ENCODE assay signal across 1 cellular context in the genomic region with DNA sequence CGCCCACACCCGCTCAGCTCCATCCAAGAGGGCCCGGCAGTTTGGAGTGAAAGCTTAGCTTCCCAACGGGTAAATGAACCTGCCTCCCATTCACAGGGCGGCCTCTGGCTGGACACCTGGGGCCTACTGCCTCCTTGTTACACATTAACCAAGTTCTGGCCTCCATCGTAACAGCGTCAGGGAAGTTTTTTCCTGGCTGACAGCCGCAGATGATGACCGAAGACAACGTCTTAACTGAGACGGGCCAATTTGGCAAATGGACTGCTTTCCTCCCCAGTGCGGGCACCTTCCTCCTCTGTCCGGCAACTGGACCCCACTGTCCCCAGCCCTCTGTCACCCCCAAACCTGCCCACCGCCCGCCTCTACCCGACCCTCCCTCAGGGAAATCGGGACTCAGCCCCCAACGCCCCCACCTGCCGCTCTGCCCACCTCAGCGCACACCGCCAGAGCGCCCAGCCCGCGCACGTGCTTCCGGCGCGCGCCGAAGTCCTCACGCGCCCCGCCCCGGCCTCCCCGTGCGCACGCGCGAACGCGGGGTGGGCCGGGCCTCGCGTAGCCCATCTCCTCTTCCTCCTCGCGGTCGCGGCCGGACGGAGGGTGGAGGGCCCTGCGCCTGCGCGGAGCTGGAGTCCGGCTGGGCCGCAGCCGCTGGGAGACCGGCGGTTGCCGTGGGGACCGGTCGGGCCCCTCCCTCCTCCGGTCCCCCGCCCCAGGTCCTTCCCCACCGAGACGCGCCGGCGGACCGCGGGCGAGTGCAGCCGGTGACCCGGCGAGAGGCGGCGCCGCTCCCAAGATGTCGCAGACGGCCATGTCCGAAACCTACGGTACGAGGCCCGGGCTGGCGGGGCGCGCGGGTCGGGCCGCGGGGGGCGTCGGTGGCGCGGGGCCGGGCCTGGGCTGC.
TF ChIP-seq lines count a peak whose summit lies in the region.

A gene with protein sequence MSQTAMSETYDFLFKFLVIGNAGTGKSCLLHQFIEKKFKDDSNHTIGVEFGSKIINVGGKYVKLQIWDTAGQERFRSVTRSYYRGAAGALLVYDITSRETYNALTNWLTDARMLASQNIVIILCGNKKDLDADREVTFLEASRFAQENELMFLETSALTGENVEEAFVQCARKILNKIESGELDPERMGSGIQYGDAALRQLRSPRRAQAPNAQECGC (plus strand): TSS at position 565 of the 901 bp plus-strand sequence. CDS start 229 bp downstream, at position 794.

TF ChIP-seq in HepG2, 621 proteins besides CTCF, POLR2A, EP300 and RAD21 (continued from another document and continues in another):
- TF ChIP-seq, protein P1, sequence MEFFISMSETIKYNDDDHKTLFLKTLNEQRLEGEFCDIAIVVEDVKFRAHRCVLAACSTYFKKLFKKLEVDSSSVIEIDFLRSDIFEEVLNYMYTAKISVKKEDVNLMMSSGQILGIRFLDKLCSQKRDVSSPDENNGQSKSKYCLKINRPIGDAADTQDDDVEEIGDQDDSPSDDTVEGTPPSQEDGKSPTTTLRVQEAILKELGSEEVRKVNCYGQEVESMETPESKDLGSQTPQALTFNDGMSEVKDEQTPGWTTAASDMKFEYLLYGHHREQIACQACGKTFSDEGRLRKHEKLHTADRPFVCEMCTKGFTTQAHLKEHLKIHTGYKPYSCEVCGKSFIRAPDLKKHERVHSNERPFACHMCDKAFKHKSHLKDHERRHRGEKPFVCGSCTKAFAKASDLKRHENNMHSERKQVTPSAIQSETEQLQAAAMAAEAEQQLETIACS (CRISPR knock-in tag; IDR thresholded peaks at IDR 0.05) = peak; percentile 57; the same call in 1 of the 2 replicates
- TF ChIP-seq RELA (CRISPR knock-in tag; IDR thresholded peaks at IDR 0.05) (peak; percentile 61; the same call in 1 of the 2 replicates), GABPB1 (CRISPR knock-in tag; IDR thresholded peaks at IDR 0.05) (peak; percentile 93), HNRNPLL (IDR thresholded peaks at IDR 0.05; ENCODE audit: low read depth, low read length, poor library complexity, severe bottlenecking) (peak; percentile 75), JUNB (CRISPR knock-in tag; IDR thresholded peaks at IDR 0.05; ENCODE audit: borderline replicate concordance) (peak; percentile 58; the same call in 1 of the 2 replicates), RXRB (CRISPR knock-in tag; IDR thresholded peaks at IDR 0.05; ENCODE audit: borderline replicate concordance) (peak; percentile 41; the same call in 1 of the 2 replicates), TAF1 (CRISPR knock-in tag; IDR thresholded peaks at IDR 0.05) (peak; percentile 59), TMF1 (CRISPR knock-in tag; IDR thresholded peaks at IDR 0.05; ENCODE audit: low read depth) (peak; percentile 97), KAT8 (CRISPR knock-in tag; IDR thresholded peaks at IDR 0.05) (no peak; the same call in 1 of the 2 replicates), ZNF256 (CRISPR knock-in tag; conservative IDR thresholded peaks at IDR 0.05) (no peak), ZNF780A (CRISPR knock-in tag; IDR thresholded peaks at IDR 0.05) (peak; percentile 27; the same call in 1 of the 2 replicates), CEBPG (CRISPR knock-in tag; IDR thresholded peaks at IDR 0.05) (peak; percentile 2; the same call in 1 of the 2 replicates), ZNF234 (CRISPR knock-in tag; conservative IDR thresholded peaks at IDR 0.05) (peak; percentile 85), ZNF331 (CRISPR knock-in tag; IDR thresholded peaks at IDR 0.05) (peak; percentile 76), SMAD1 (CRISPR knock-in tag; IDR thresholded peaks at IDR 0.05; ENCODE audit: borderline replicate concordance, low read depth) (no peak), TEAD2 (CRISPR knock-in tag; IDR thresholded peaks at IDR 0.05) (no peak), MZF1 (CRISPR knock-in tag; IDR thresholded peaks at IDR 0.05; ENCODE audit: borderline replicate concordance) (no peak), ZNF354B (CRISPR knock-in tag; IDR thresholded peaks at IDR 0.05) (0 out of 2 replicates have a peak, but pooled peaks have one; percentile 71), ISX (CRISPR knock-in tag; conservative IDR thresholded peaks at IDR 0.05) (no peak; the same call in 1 of the 2 replicates), REXO4 (CRISPR knock-in tag; IDR thresholded peaks at IDR 0.05; ENCODE audit: borderline replicate concordance) (peak; percentile 88; the same call in 1 of the 2 replicates), ZNF75D (CRISPR knock-in tag; IDR thresholded peaks at IDR 0.05; ENCODE audit: borderline replicate concordance) (peak; percentile 81; the same call in 1 of the 2 replicates), RARG (CRISPR knock-in tag; IDR thresholded peaks at IDR 0.05; ENCODE audit: low read depth) (peak; percentile 67; the same call in 1 of the 2 replicates), SAFB2 (CRISPR knock-in tag; IDR thresholded peaks at IDR 0.05; ENCODE audit: borderline replicate concordance, low read depth) (peak; percentile 96), TP53 (CRISPR knock-in tag; conservative IDR thresholded peaks at IDR 0.05) (no peak), NCOA5 (CRISPR knock-in tag; IDR thresholded peaks at IDR 0.05) (no peak), XBP1 (CRISPR knock-in tag; IDR thresholded peaks at IDR 0.05) (no peak), ZNF776 (CRISPR knock-in tag; IDR thresholded peaks at IDR 0.05) (peak; percentile 86; the same call in 1 of the 2 replicates), RNF2 (conservative IDR thresholded peaks at IDR 0.05; ENCODE audit: low read depth) (peak; percentile 96), ZNF746 (CRISPR knock-in tag; IDR thresholded peaks at IDR 0.05) (peak; percentile 70), KLF16 (CRISPR knock-in tag; IDR thresholded peaks at IDR 0.05) (0 out of 4 replicates have a peak, but pooled peaks of 1 of the 2 experiments have one; percentile 31), ETV5 (CRISPR knock-in tag; IDR thresholded peaks at IDR 0.05; ENCODE audit: borderline replicate concordance) (peak; percentile 61), ZNF333 (CRISPR knock-in tag; IDR thresholded peaks at IDR 0.05; ENCODE audit: borderline replicate concordance) (peak; percentile 78; the same call in 1 of the 2 replicates)
- TF ChIP-seq, protein P2, sequence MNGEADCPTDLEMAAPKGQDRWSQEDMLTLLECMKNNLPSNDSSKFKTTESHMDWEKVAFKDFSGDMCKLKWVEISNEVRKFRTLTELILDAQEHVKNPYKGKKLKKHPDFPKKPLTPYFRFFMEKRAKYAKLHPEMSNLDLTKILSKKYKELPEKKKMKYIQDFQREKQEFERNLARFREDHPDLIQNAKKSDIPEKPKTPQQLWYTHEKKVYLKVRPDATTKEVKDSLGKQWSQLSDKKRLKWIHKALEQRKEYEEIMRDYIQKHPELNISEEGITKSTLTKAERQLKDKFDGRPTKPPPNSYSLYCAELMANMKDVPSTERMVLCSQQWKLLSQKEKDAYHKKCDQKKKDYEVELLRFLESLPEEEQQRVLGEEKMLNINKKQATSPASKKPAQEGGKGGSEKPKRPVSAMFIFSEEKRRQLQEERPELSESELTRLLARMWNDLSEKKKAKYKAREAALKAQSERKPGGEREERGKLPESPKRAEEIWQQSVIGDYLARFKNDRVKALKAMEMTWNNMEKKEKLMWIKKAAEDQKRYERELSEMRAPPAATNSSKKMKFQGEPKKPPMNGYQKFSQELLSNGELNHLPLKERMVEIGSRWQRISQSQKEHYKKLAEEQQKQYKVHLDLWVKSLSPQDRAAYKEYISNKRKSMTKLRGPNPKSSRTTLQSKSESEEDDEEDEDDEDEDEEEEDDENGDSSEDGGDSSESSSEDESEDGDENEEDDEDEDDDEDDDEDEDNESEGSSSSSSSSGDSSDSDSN (CRISPR knock-in tag; IDR thresholded peaks at IDR 0.05) = peak; percentile 50; the same call in 1 of the 2 replicates
- TF ChIP-seq, protein P3, sequence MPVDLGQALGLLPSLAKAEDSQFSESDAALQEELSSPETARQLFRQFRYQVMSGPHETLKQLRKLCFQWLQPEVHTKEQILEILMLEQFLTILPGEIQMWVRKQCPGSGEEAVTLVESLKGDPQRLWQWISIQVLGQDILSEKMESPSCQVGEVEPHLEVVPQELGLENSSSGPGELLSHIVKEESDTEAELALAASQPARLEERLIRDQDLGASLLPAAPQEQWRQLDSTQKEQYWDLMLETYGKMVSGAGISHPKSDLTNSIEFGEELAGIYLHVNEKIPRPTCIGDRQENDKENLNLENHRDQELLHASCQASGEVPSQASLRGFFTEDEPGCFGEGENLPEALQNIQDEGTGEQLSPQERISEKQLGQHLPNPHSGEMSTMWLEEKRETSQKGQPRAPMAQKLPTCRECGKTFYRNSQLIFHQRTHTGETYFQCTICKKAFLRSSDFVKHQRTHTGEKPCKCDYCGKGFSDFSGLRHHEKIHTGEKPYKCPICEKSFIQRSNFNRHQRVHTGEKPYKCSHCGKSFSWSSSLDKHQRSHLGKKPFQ (CRISPR knock-in tag; IDR thresholded peaks at IDR 0.05; ENCODE audit: insufficient replicate concordance) = peak; percentile 92
- TF ChIP-seq, protein P4, sequence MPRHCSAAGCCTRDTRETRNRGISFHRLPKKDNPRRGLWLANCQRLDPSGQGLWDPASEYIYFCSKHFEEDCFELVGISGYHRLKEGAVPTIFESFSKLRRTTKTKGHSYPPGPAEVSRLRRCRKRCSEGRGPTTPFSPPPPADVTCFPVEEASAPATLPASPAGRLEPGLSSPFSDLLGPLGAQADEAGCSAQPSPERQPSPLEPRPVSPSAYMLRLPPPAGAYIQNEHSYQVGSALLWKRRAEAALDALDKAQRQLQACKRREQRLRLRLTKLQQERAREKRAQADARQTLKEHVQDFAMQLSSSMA (CRISPR knock-in tag; IDR thresholded peaks at IDR 0.05) = no peak
- TF ChIP-seq, protein P5, sequence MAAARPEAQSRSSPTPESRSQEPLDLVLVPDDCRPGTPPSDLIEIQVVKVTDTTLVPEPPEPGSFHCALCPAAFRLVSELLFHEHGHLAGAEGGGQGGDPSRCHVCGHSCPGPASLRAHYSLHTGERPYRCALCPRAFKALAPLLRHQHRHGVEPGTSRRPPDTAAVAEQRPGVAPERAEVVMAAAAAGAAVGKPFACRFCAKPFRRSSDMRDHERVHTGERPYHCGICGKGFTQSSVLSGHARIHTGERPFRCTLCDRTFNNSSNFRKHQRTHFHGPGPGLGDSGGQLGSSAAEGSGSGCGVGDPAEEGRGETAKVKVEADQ (CRISPR knock-in tag; IDR thresholded peaks at IDR 0.05; ENCODE audit: borderline replicate concordance) = 0 out of 2 replicates have a peak, but pooled peaks have one; percentile 12
- TF ChIP-seq, protein P6, sequence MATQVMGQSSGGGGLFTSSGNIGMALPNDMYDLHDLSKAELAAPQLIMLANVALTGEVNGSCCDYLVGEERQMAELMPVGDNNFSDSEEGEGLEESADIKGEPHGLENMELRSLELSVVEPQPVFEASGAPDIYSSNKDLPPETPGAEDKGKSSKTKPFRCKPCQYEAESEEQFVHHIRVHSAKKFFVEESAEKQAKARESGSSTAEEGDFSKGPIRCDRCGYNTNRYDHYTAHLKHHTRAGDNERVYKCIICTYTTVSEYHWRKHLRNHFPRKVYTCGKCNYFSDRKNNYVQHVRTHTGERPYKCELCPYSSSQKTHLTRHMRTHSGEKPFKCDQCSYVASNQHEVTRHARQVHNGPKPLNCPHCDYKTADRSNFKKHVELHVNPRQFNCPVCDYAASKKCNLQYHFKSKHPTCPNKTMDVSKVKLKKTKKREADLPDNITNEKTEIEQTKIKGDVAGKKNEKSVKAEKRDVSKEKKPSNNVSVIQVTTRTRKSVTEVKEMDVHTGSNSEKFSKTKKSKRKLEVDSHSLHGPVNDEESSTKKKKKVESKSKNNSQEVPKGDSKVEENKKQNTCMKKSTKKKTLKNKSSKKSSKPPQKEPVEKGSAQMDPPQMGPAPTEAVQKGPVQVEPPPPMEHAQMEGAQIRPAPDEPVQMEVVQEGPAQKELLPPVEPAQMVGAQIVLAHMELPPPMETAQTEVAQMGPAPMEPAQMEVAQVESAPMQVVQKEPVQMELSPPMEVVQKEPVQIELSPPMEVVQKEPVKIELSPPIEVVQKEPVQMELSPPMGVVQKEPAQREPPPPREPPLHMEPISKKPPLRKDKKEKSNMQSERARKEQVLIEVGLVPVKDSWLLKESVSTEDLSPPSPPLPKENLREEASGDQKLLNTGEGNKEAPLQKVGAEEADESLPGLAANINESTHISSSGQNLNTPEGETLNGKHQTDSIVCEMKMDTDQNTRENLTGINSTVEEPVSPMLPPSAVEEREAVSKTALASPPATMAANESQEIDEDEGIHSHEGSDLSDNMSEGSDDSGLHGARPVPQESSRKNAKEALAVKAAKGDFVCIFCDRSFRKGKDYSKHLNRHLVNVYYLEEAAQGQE (IDR thresholded peaks at IDR 0.05; ENCODE audit: borderline replicate concordance in 1 of 2, low read depth in 1 of 2, low read length in 2 of 2) = no peak
- TF ChIP-seq, protein P7, sequence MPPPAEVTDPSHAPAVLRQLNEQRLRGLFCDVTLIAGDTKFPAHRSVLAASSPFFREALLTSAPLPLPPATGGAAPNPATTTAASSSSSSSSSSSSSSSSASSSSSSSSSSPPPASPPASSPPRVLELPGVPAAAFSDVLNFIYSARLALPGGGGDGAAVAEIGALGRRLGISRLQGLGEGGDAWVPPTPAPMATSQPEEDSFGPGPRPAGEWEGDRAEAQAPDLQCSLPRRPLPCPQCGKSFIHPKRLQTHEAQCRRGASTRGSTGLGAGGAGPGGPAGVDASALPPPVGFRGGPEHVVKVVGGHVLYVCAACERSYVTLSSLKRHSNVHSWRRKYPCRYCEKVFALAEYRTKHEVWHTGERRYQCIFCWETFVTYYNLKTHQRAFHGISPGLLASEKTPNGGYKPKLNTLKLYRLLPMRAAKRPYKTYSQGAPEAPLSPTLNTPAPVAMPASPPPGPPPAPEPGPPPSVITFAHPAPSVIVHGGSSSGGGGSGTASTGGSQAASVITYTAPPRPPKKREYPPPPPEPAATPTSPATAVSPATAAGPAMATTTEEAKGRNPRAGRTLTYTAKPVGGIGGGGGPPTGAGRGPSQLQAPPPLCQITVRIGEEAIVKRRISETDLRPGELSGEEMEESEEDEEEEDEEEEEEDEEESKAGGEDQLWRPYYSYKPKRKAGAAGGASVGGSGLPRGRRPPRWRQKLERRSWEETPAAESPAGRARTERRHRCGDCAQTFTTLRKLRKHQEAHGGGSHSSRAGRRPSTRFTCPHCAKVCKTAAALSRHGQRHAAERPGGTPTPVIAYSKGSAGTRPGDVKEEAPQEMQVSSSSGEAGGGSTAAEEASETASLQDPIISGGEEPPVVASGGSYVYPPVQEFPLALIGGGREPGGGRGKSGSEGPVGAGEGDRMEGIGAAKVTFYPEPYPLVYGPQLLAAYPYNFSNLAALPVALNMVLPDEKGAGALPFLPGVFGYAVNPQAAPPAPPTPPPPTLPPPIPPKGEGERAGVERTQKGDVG (CRISPR knock-in tag; IDR thresholded peaks at IDR 0.05; ENCODE audit: borderline replicate concordance) = no peak; the same call in 1 of the 2 replicates
